In the genomic region with DNA sequence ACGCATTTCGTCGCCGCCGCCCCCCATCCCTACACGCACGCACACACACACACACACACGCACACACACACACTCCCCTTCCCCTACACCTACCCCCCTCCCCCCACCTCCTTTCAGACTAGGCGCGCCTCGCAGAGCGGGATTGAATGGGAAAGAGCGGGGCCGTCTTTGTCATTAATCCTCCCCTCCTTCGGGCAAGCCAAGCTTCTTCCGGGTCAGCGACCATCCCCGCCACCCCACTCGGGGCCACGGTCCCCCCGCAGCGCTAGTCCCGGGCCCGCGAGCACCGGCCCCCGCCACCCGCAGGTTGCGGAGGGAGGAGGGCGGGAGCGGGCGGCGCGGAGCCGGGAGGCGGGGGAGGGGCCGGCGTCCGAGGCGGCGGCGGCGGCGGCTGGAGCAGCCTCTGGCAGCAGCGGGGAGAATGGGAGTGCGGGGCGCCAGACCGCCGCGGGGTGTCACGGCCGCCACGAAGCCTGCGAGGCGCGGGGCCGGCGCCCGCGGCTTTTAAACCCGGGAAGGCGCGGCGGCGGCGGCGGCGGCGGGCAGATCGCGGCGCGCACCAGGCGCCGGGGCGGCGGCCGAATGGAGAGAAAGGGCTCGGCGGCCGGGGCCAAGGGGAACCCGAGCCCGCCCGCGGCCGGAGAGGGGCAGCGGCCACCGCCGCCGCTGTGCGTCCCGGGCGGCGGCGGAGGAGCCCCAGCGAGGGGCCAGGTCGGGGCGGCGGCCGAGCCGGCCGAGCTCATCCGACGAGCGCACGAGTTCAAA, we compare ENCODE assay signal across 8 cellular contexts. TPM values are rescaled to one million over a fixed set of nuclear protein-coding genes. Genes with fewer than 3 reads are reported as not detected.
DNase-seq lines count a peak whose midpoint lies in the region; ATAC-seq and TF ChIP-seq lines count a peak whose summit lies in the region.

A gene (plus strand): TSS at position 369 of the 765 bp plus-strand sequence. CDS start 214 bp downstream, at position 583.

- BruUV-seq in PC-9 (replicated peaks; lab: Mats Ljungman, UMichigan), result no TSS peak

- H3K4me3 ChIP-seq in PC-9 (peak within 1 kb of the TSS; percentile 97), breast epithelium (peak within 1 kb of the TSS; percentile 56 to 90 (median 70))

- no peaks in the 10 kb centered on the region for H3K9me2 ChIP-seq in PC-9 (ENCODE audit: insufficient read depth)

- CTCF ChIA-PET in PC-9 (lab: Charles Lee), result interaction anchor here (0.6 kb wide), 3 partner anchors 22 to 283 kb away, joined by 3 to 13 read pairs (median 9); no protein-coding TSS in a partner anchor

- no peaks in the 10 kb centered on the region for H3K27me3 ChIP-seq in PC-9 (ENCODE audit: insufficient read depth, low read depth)
- H3K27me3 ChIP-seq in breast epithelium, result no peaks in the 10 kb centered on the region

- no peaks in the 10 kb centered on the region for H4K20me1 ChIP-seq in PC-9 (ENCODE audit: insufficient read depth)

- H3K4me1 ChIP-seq in PC-9 (replicated peaks; ENCODE audit: insufficient read depth), result peaks cover 28% of the 10 kb centered on the region
- peaks cover 0 to 5% of the 10 kb centered on the region in 2 donors for H3K4me1 ChIP-seq in breast epithelium

- H3K4me2 ChIP-seq in PC-9, result peak within 1 kb of the TSS; percentile 93

- H3F3A ChIP-seq in PC-9 (ENCODE audit: insufficient read depth, low read depth), result peaks cover 8% of the 10 kb centered on the region; the same call in 1 of the 2 replicates

- intact Hi-C loops in PC-9 (cut with micrococcal nuclease; ENCODE audit: unreplicated experiment), result loop anchor here (1.0 to 2.0 kb wide), 5 partner anchors 24 to 167 kb away; a partner anchor contains a TSS
- intact Hi-C loops in breast epithelium (cut with DNase I; ENCODE audit: low total_unique reads), result no loop called here

- H3K79me2 ChIP-seq in PC-9 (ENCODE audit: low read depth), result no peaks in the 10 kb centered on the region

- H3K27ac ChIP-seq in PC-9 (0 out of 2 replicates have a peak within 1 kb of the TSS, but pooled peaks have one; percentile 1), breast epithelium (peak within 1 kb of the TSS; percentile 69 to 79)

- POLR2A ChIA-PET in PC-9 (lab: Charles Lee; ENCODE audit: unreplicated experiment), result no interaction called here

- TF ChIP-seq POLR2A in GM18951 (IDR thresholded peaks at IDR 0.05; ENCODE audit: extremely low read depth, insufficient read depth, insufficient read length) (peak; percentile 7), breast epithelium (IDR thresholded peaks at IDR 0.05) (no peak)

- H3K9me3 ChIP-seq in PC-9 (ENCODE audit: insufficient read depth, low read depth) (peaks cover under 1% of the 10 kb centered on the region; the same call in 1 of the 2 replicates), breast epithelium (no peaks in the 10 kb centered on the region)

- H3K36me3 ChIP-seq in PC-9 (ENCODE audit: low read depth) (no peaks in the 10 kb centered on the region), breast epithelium (no peaks in the 10 kb centered on the region)

- in situ Hi-C loops in GM18951 (cut with MboI; ENCODE audit: low sequenced_read_pairs, unreplicated experiment), result no loop called here

- H2AFZ ChIP-seq in PC-9, result peak within 1 kb of the TSS; percentile 83

- ATAC-seq in stimulated activated naive CD8-positive, alpha-beta T cell treated with anti-CD3 and anti-CD28 coated beads, Interleukin-15, Interleukin-2, amounts not matched to agents 100 U/mL and 50 U/mL, for 24 hours, result peak; percentile 9

- no peak for TF ChIP-seq CTCF in PC-9 (conservative IDR thresholded peaks at IDR 0.05)
- TF ChIP-seq CTCF in breast epithelium (IDR thresholded peaks at IDR 0.05), result no peak

- DNase-seq in AG08395 (ENCODE audit: low spot score) (peak; percentile 19), PC-9 (peak in 1 of 2 experiments; percentile 40), breast epithelium (ENCODE audit: low spot score in 2 of 2) (no peak), kidney tubule cell (ENCODE audit: low spot score) (peak; percentile 44), cerebellar nuclear complex (lab: John Stamatoyannopoulos, UW) (no peak), foreskin melanocyte (no peak)
- peak; percentile 43 for DNase-seq in stimulated activated naive CD8-positive, alpha-beta T cell treated with anti-CD3 and anti-CD28 coated beads, Interleukin-15, Interleukin-2, amounts not matched to agents 100 U/mL and 50 U/mL, for 24 hours

RNA-seq across cellular contexts. Expression of the gene that starts here (rescaled TPM):
- total RNA-seq in PC-9 (2021), result 9.3 and 9.9 TPM in 2 replicates
- total RNA-seq in breast epithelium, result 1 to 10 TPM in 2 of 3 donors, under 1 TPM in 1; 0.48 to 7.5 (median 3.9) TPM

Comparison
In these comparisons a context has a peak if more than half of its experiments do, and no peak if none do; other contexts are left out.
1. DNase-seq: peak in AG08395 (single experiment), kidney tubule cell (single experiment) and stimulated activated naive CD8-positive, alpha-beta T cell treated with anti-CD3 and anti-CD28 coated beads, Interleukin-15, Interleukin-2, amounts not matched to agents 100 U/mL and 50 U/mL, for 24 hours (single experiment); none in breast epithelium (0 of 2), cerebellar nuclear complex (0 of 2) and foreskin melanocyte (single experiment).